1 cellular context compared by ENCODE assay signal in genomic region chr13:78168981-78169380, GRCh38.
TF ChIP-seq lines count a peak whose summit lies in the region.

No MANE protein-coding gene starts in this region.

TF ChIP-seq in GM23338, 12 proteins besides CTCF, POLR2A, EP300 and RAD21 (continued from another document):
- no peak for TF ChIP-seq ETS1 (IDR thresholded peaks at IDR 0.05)
- no peak for TF ChIP-seq CREB1 (CRISPR knock-in tag; IDR thresholded peaks at IDR 0.05; ENCODE audit: low read depth)
- no peak for TF ChIP-seq ZNF114 (CRISPR knock-in tag; IDR thresholded peaks at IDR 0.05)
- no peak for TF ChIP-seq STAT1 (IDR thresholded peaks at IDR 0.05; ENCODE audit: unreplicated experiment)
